In genomic region chr13:60061737-60062136, GRCh38 we compare ENCODE assay signal across 1 cellular context.
TF ChIP-seq lines count a peak whose summit lies in the region.

No MANE protein-coding gene starts in this region.

TF ChIP-seq in HEK293, 187 proteins besides CTCF, POLR2A, EP300 and RAD21 (continued from another document):
- no peak for TF ChIP-seq ZNF274 (IDR thresholded peaks at IDR 0.05; ENCODE audit: low read length)
- no peak for TF ChIP-seq ZNF274 (tag by site-specific recombination; IDR thresholded peaks at IDR 0.05; ENCODE audit: borderline replicate concordance)
